In the genomic region with DNA sequence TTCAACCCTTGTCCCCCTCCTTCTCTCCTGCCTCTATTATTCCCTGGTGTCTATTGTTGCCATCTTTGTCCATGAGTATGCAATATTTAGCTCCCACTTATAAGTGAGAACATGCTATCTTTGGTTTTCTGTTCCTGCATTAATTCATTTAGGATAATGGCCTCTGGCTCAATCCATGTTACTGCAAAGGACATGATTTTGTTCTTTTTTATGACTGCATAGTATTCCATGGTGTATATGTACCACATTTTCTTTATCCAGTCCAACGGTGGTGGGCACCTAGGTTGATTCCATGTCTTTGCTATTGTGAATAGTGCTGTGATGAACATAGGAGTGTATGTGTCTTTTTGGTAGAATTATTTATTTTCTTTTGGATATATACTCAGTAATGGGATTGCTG, we compare ENCODE assay signal across 2 cellular contexts. TPM values are rescaled to one million over a fixed set of nuclear protein-coding genes. Genes with fewer than 3 reads are reported as not detected.
"Had no signal": no experiment of that assay in that cellular context is flagged by ENCODE, and none has a peak within 500 bp of the region (broad histone marks: within the 10 kb centered on the region; RNA-seq: fewer than 3 reads in every experiment).

No MANE protein-coding gene starts in this region.

RNA-seq across cellular contexts. Expression of a gene that starts 33.4 kb away (rescaled TPM):
- total RNA-seq: G401, GM12878 had no signal
- polyA plus RNA-seq: GM12878 had no signal
